Comparison of ENCODE assay signal across 15 cellular contexts in the genomic region with DNA sequence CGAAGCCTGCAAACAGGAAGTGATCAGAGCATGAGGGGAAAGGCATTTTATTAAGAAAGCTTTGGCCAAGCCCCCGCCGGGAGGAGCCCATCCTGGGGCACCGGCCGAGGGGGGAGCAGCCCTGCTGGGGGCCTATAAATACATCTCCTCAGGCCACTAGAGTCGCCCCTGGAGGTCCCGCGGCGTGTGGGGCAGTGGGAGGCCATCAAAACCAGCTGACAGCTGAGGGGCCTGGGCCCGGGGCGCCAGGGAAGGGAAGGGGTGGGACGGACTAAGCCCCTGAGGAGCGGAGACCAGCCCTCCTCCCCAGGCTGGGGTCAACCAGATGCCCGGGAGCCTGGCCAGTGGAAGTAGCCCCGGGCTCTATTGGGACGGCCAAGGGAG. TPM values are rescaled to one million over a fixed set of nuclear protein-coding genes. Genes with fewer than 3 reads are reported as not detected.
A peak's percentile ranks its signal among the peaks of the same experiment; 100 is the strongest.
DNase-seq lines count a peak whose midpoint lies in the region; ATAC-seq and TF ChIP-seq lines count a peak whose summit lies in the region.
"Had no signal": no experiment of that assay in that cellular context is flagged by ENCODE, and none has a peak within 500 bp of the region (broad histone marks: within the 10 kb centered on the region; RNA-seq: fewer than 3 reads in every experiment).

No MANE protein-coding gene starts in this region.

- peak overlapping the region in 5 of 10 experiments; percentile 24 to 41 (median 33); a peak in 2 of 20 replicates for H3K4me3 ChIP-seq in BLaER1 treated with 17β-estradiol and CSF1 and Interleukin-3, amounts not matched to agents 10 nM and 100 nM
- H3K4me3 ChIP-seq in HEK293 (ENCODE audit: low read depth, low read length) (no peak overlapping the region), sigmoid colon (no peak overlapping the region), Karpas-422 (ENCODE audit: low read length) (no peak overlapping the region)

- peaks cover 33 to 63% (median 59%) of the 10 kb centered on the region in 10 experiments for H3K4me1 ChIP-seq in BLaER1 treated with 17β-estradiol and CSF1 and Interleukin-3, amounts not matched to agents 10 nM and 100 nM
- H3K4me1 ChIP-seq in HEK293 (ENCODE audit: control insufficient read depth, insufficient read depth, low read length) (no peaks in the 10 kb centered on the region), sigmoid colon (peaks cover 0 to 31% (median 27%) of the 10 kb centered on the region in 4 donors), Karpas-422 (ENCODE audit: low read length) (no peaks in the 10 kb centered on the region)
- H3K4me1 ChIP-seq: parathyroid adenoma had no signal

- H3K36me3 ChIP-seq in BLaER1 treated with 17β-estradiol and CSF1 and Interleukin-3, amounts not matched to agents 10 nM and 100 nM, result no peaks in the 10 kb centered on the region
- H3K36me3 ChIP-seq in HEK293 (ENCODE audit: control insufficient read depth in 2 of 2, insufficient read depth in 1 of 2, low read length in 2 of 2), result peaks cover 0 to 51% of the 10 kb centered on the region in 2 experiments; a peak in 1 of 3 replicates
- peaks cover 0 to 24% (median 10%) of the 10 kb centered on the region in 4 donors for H3K36me3 ChIP-seq in sigmoid colon
- H3K36me3 ChIP-seq in Karpas-422 (ENCODE audit: insufficient read depth, low read length), result no peaks in the 10 kb centered on the region

- ATAC-seq in HG03095 (IDR thresholded peaks at IDR 0.05; ENCODE audit: unreplicated experiment), result no peak
- ATAC-seq in GM19397 (IDR thresholded peaks at IDR 0.05; ENCODE audit: unreplicated experiment), result no peak

- POLR2A ChIA-PET in HEK293 (lab: Yijun Ruan, JAX), result no interaction called here

- CTCF ChIA-PET in HEK293 (lab: Yijun Ruan, JAX), result interaction anchor here (1.1 kb wide), 1 partner anchor 140 kb away, joined by 3 read pairs; no protein-coding TSS in a partner anchor

- H4K20me1 ChIP-seq in BLaER1 treated with 17β-estradiol and CSF1 and Interleukin-3, amounts not matched to agents 10 nM and 100 nM, result peaks cover 0 to 12% (median 0%) of the 10 kb centered on the region in 11 experiments; a peak in 6 of 22 replicates
- H4K20me1 ChIP-seq in Karpas-422 (ENCODE audit: insufficient read depth, low read depth, low read length), result no peaks in the 10 kb centered on the region

- intact Hi-C loops in sigmoid colon (cut with DNase I), result no loop called here

- H3K4me2 ChIP-seq in BLaER1 treated with 17β-estradiol and CSF1 and Interleukin-3, amounts not matched to agents 10 nM and 100 nM, result peak overlapping the region; percentile 58 to 97 (median 93)
- no peak overlapping the region for H3K4me2 ChIP-seq in Karpas-422 (ENCODE audit: low read depth, low read length, poor library complexity, severe bottlenecking)
- H3K4me2 ChIP-seq: KMS-11 had no signal

- DNase-seq in sigmoid colon (no peak), Karpas-422 (no peak)
- DNase-seq: activated CD8-positive, alpha-beta T cell treated with anti-CD3 and anti-CD28 coated beads for 36 hours; activated T-cell treated with anti-CD3 and anti-CD28 coated beads for 4 hours; DMS 273 treated with DMSO at 0.1 percent for 48 hours; MV-4-11; NCI-H2171; NCI-H526 had no signal

- TF ChIP-seq CTCF in HEK293 (tag by site-specific recombination; IDR thresholded peaks at IDR 0.05), result no peak
- no peak for TF ChIP-seq CTCF in sigmoid colon (IDR thresholded peaks at IDR 0.05)

- peaks cover 0 to 9% (median 0%) of the 10 kb centered on the region in 11 experiments; a peak in 3 of 22 replicates for H3K9me3 ChIP-seq in BLaER1 treated with 17β-estradiol and CSF1 and Interleukin-3, amounts not matched to agents 10 nM and 100 nM (replicated peaks in 1 of 11)
- H3K9me3 ChIP-seq in HEK293 (ENCODE audit: control insufficient read depth, insufficient read depth, low read depth, low read length) (no peaks in the 10 kb centered on the region), sigmoid colon (no peaks in the 10 kb centered on the region), Karpas-422 (ENCODE audit: low read length) (no peaks in the 10 kb centered on the region)

- peak overlapping the region in 9 of 11 experiments; percentile 49 to 69 (median 66); a peak in 16 of 22 replicates for H3K9ac ChIP-seq in BLaER1 treated with 17β-estradiol and CSF1 and Interleukin-3, amounts not matched to agents 10 nM and 100 nM
- no peak overlapping the region for H3K9ac ChIP-seq in Karpas-422 (ENCODE audit: low read length)
- H3K9ac ChIP-seq: KMS-11, parathyroid adenoma had no signal

- no peaks in the 10 kb centered on the region for H3K79me2 ChIP-seq in Karpas-422 (ENCODE audit: low read length)
- H3K79me2 ChIP-seq: parathyroid adenoma had no signal

- H2AFZ ChIP-seq in Karpas-422 (ENCODE audit: low read length), result no peak overlapping the region
- H2AFZ ChIP-seq: parathyroid adenoma had no signal

- TF ChIP-seq POLR2A in sigmoid colon (IDR thresholded peaks at IDR 0.05), result no peak

- H3K27ac ChIP-seq in BLaER1 treated with 17β-estradiol and CSF1 and Interleukin-3, amounts not matched to agents 10 nM and 100 nM, result peak overlapping the region in 7 of 11 experiments; percentile 51 to 73 (median 66); a peak in 13 of 22 replicates
- H3K27ac ChIP-seq in HEK293 (ENCODE audit: extremely low read depth, low read depth, low read length) (no peak overlapping the region), layer of hippocampus (ENCODE audit: low read depth, low read length) (peak overlapping the region; percentile 35), sigmoid colon (peak overlapping the region; percentile 33 to 71 (median 66)), Karpas-422 (ENCODE audit: low read length) (no peak overlapping the region)
- H3K27ac ChIP-seq: KMS-11, parathyroid adenoma had no signal

- no peak for TF ChIP-seq EP300 in sigmoid colon (IDR thresholded peaks at IDR 0.05)

- H3K9me2 ChIP-seq in Karpas-422 (replicated peaks; ENCODE audit: insufficient read depth, low read length), result no peaks in the 10 kb centered on the region

- H3K27me3 ChIP-seq in BLaER1 treated with 17β-estradiol and CSF1 and Interleukin-3, amounts not matched to agents 10 nM and 100 nM, result peaks cover 50 to 60% (median 54%) of the 10 kb centered on the region in 11 experiments
- H3K27me3 ChIP-seq in layer of hippocampus (ENCODE audit: control insufficient read depth, insufficient read depth, low read length) (peaks cover under 1% of the 10 kb centered on the region), sigmoid colon (no peaks in the 10 kb centered on the region), Karpas-422 (ENCODE audit: low read length) (no peaks in the 10 kb centered on the region)

- WGBS in sigmoid colon, 2 donors, result 77 to 79% methylated on average over 16 of the region's 16 CpGs

TF ChIP-seq in HEK293, 187 proteins besides CTCF, POLR2A, EP300 and RAD21:
- TF ChIP-seq ZNF221 (tag by site-specific recombination; IDR thresholded peaks at IDR 0.05; ENCODE audit: borderline replicate concordance), result no peak
- TF ChIP-seq GLIS1 (tag by site-specific recombination; IDR thresholded peaks at IDR 0.05), result peak; percentile 46; the same call in 1 of the 2 replicates

RNA-seq across cellular contexts. Expression of gene SCARF2, which starts 13.1 kb away (rescaled TPM):
- 10 to 100 TPM in 3 of 4 donors, 1 to 10 TPM in 1; 6.4 to 12.8 (median 10.4) TPM for total RNA-seq in sigmoid colon
- polyA plus RNA-seq in sigmoid colon, result 1 to 10 TPM in 1 of 3 donors, under 1 TPM in 2; under 0.01 to 1.9 (median 0.46) TPM
- total RNA-seq in Karpas-422 (2014; rRNA removed; shearing (Covaris generic); ENCODE audit: low replicate concordance), result 0.67 and 2.2 TPM in 2 replicates

RNA-seq across cellular contexts. Expression of gene ZNF74, which starts 30.6 kb away (rescaled TPM):
- 10 to 100 TPM; 11.4 to 18.8 (median 15.2) TPM for total RNA-seq in sigmoid colon
- polyA plus RNA-seq in sigmoid colon, result 1 to 10 TPM; 1.4 to 4.8 (median 2.4) TPM
- not detected in 2 replicates for total RNA-seq in Karpas-422 (2014; rRNA removed; shearing (Covaris generic); ENCODE audit: low replicate concordance)

Comparison
In these comparisons a context has a peak if more than half of its experiments do, and no peak if none do; other contexts are left out.
1. H3K27ac ChIP-seq: peak in BLaER1 treated with 17β-estradiol and CSF1 and Interleukin-3, amounts not matched to agents 10 nM and 100 nM (7 of 11), layer of hippocampus (single experiment) and sigmoid colon (4 of 4); none in HEK293 (single experiment) and Karpas-422 (single experiment).
2. RNA of gene ZNF74, which starts 30.6 kb away (total RNA-seq): 11.4 to 18.8 TPM in sigmoid colon; not detected in Karpas-422; every median in the first group is over 10 times any median in the second.